ENCODE assay signal across 16 cellular contexts in genomic region chr12:86713121-86713520, GRCh38.
"Had no signal": no experiment of that assay in that cellular context is flagged by ENCODE, and none has a peak within 500 bp of the region (broad histone marks: within the 10 kb centered on the region; RNA-seq: fewer than 3 reads in every experiment).

No MANE protein-coding gene starts in this region.

- H3K4me1 ChIP-seq: adrenal gland, heart left ventricle, psoas muscle, right lobe of liver, upper lobe of left lung had no signal

- H3K27me3 ChIP-seq: adrenal gland, heart left ventricle, right lobe of liver, upper lobe of left lung had no signal

- DNase-seq: activated B cell treated with CpG ODN at 0.5 μM for 24 hours; activated CD4-positive, alpha-beta T cell treated with anti-CD3 and anti-CD28 coated beads, Interleukin-2, amount 10 ng/mL, durations not matched to agents 24 days and 14 days; activated naive CD4-positive, alpha-beta T cell treated with anti-CD3 and anti-CD28 coated beads, Interleukin-2, amount 10 ng/mL, durations not matched to agents 7 days and 5 days; adrenal gland; heart left ventricle; nucleus accumbens; psoas muscle; right lobe of liver; stimulated activated CD4-positive, alpha-beta T cell treated with anti-CD3 and anti-CD28 coated beads, Interleukin-2, amount 100 ng/mL, for 48 hours; stimulated activated naive CD8-positive, alpha-beta T cell treated with anti-CD3 and anti-CD28 coated beads, Interleukin-15, Interleukin-2, amounts not matched to agents 100 U/mL and 50 U/mL, for 24 hours; T-helper 17 cell; upper lobe of left lung had no signal

- ATAC-seq: left lobe of liver; natural killer cell treated with Interleukin-12 subunit alpha and Interleukin-12 subunit beta and Interleukin-15 and Interleukin-18, amount 100 ng/mL, for 72 hours; psoas muscle; stimulated activated naive CD8-positive, alpha-beta T cell treated with anti-CD3 and anti-CD28 coated beads, Interleukin-15, Interleukin-2, amounts not matched to agents 100 U/mL and 50 U/mL, for 24 hours; T-helper 17 cell had no signal

- H3K9me3 ChIP-seq: adrenal gland, psoas muscle, right lobe of liver had no signal

- H3K9me3 Mint-ChIP-seq: activated CD4-positive, alpha-beta T cell treated with anti-CD3 and anti-CD28 coated beads, Interleukin-2, amount 10 ng/mL, durations not matched to agents 24 days and 14 days had no signal

- H3K4me3 ChIP-seq: adrenal gland, heart left ventricle, psoas muscle, right lobe of liver, upper lobe of left lung had no signal

- H3K36me3 Mint-ChIP-seq: activated naive CD4-positive, alpha-beta T cell treated with anti-CD3 and anti-CD28 coated beads, Interleukin-2, amount 10 ng/mL, durations not matched to agents 7 days and 5 days; natural killer cell treated with Interleukin-12 subunit alpha and Interleukin-12 subunit beta and Interleukin-15 and Interleukin-18, amount 100 ng/mL, for 72 hours had no signal

- H3K27ac ChIP-seq: heart left ventricle, psoas muscle, right lobe of liver, upper lobe of left lung had no signal

- H3K4me1 Mint-ChIP-seq: activated B cell treated with CpG ODN at 0.5 μM for 24 hours; activated CD4-positive, alpha-beta T cell treated with anti-CD3 and anti-CD28 coated beads, Interleukin-2, amount 10 ng/mL, durations not matched to agents 24 days and 14 days; activated naive CD4-positive, alpha-beta T cell treated with anti-CD3 and anti-CD28 coated beads, Interleukin-2, amount 10 ng/mL, durations not matched to agents 7 days and 5 days; central memory CD8-positive, alpha-beta T cell; T-helper 17 cell had no signal

- FAIRE-seq: islet of Langerhans had no signal

- H3K27me3 Mint-ChIP-seq: activated B cell treated with CpG ODN at 0.5 μM for 24 hours; activated CD4-positive, alpha-beta T cell treated with anti-CD3 and anti-CD28 coated beads, Interleukin-2, amount 10 ng/mL, durations not matched to agents 24 days and 14 days; activated naive CD4-positive, alpha-beta T cell treated with anti-CD3 and anti-CD28 coated beads, Interleukin-2, amount 10 ng/mL, durations not matched to agents 7 days and 5 days; central memory CD8-positive, alpha-beta T cell; natural killer cell treated with Interleukin-12 subunit alpha and Interleukin-12 subunit beta and Interleukin-15 and Interleukin-18, amount 100 ng/mL, for 72 hours; T-helper 17 cell had no signal

- H3K27ac Mint-ChIP-seq: activated B cell treated with CpG ODN at 0.5 μM for 24 hours; activated CD4-positive, alpha-beta T cell treated with anti-CD3 and anti-CD28 coated beads, Interleukin-2, amount 10 ng/mL, durations not matched to agents 24 days and 14 days; activated naive CD4-positive, alpha-beta T cell treated with anti-CD3 and anti-CD28 coated beads, Interleukin-2, amount 10 ng/mL, durations not matched to agents 7 days and 5 days; natural killer cell treated with Interleukin-12 subunit alpha and Interleukin-12 subunit beta and Interleukin-15 and Interleukin-18, amount 100 ng/mL, for 72 hours; T-helper 17 cell had no signal

- H3K4me3 Mint-ChIP-seq: activated B cell treated with CpG ODN at 0.5 μM for 24 hours; activated CD4-positive, alpha-beta T cell treated with anti-CD3 and anti-CD28 coated beads, Interleukin-2, amount 10 ng/mL, durations not matched to agents 24 days and 14 days; activated naive CD4-positive, alpha-beta T cell treated with anti-CD3 and anti-CD28 coated beads, Interleukin-2, amount 10 ng/mL, durations not matched to agents 7 days and 5 days; central memory CD8-positive, alpha-beta T cell; natural killer cell treated with Interleukin-12 subunit alpha and Interleukin-12 subunit beta and Interleukin-15 and Interleukin-18, amount 100 ng/mL, for 72 hours; T-helper 17 cell had no signal

- H3K36me3 ChIP-seq: adrenal gland, heart left ventricle, right lobe of liver, upper lobe of left lung had no signal
